In genomic region chr6:4155848-4156466, GRCh38 we compare ENCODE assay signal across 8 cellular contexts. TPM values are rescaled to one million over a fixed set of nuclear protein-coding genes. Genes with fewer than 3 reads are reported as not detected.
DNase-seq lines count a peak whose midpoint lies in the region; ATAC-seq and TF ChIP-seq lines count a peak whose summit lies in the region.

No MANE protein-coding gene starts in this region.

- no peak overlapping the region for H3K4me3 ChIP-seq in colonic mucosa
- H3K4me3 ChIP-seq in liver (ENCODE audit: low read depth in 1 of 3, low read length in 3 of 3) = no peak overlapping the region

- H3K36me3 ChIP-seq in colonic mucosa (no peaks in the 10 kb centered on the region), liver (ENCODE audit: control insufficient read depth in 4 of 4, insufficient read depth in 3 of 4, low read depth in 1 of 4, low read length in 3 of 4) (no peaks in the 10 kb centered on the region)

- no peaks in the 10 kb centered on the region for H3K4me1 ChIP-seq in colonic mucosa
- H3K4me1 ChIP-seq in liver (ENCODE audit: control insufficient read depth in 4 of 4, insufficient read depth in 4 of 4, low read length in 3 of 4) = peaks cover 0 to 3% (median 0%) of the 10 kb centered on the region in 4 donors

- H3K9me3 Mint-ChIP-seq in activated CD4-positive, alpha-beta T cell treated with anti-CD3 and anti-CD28 coated beads for 36 hours (ENCODE audit: low read depth) = no peaks in the 10 kb centered on the region

- peak; percentile 80 for ATAC-seq in GM18517 (IDR thresholded peaks at IDR 0.05; ENCODE audit: unreplicated experiment)
- peak; percentile 74 for ATAC-seq in HG03432 (IDR thresholded peaks at IDR 0.05; ENCODE audit: unreplicated experiment)
- ATAC-seq in activated CD4-positive, alpha-beta T cell treated with anti-CD3 and anti-CD28 coated beads for 36 hours = peak; percentile 99

- intact Hi-C loops in activated CD4-positive, alpha-beta T cell treated with anti-CD3 and anti-CD28 coated beads for 36 hours (cut with DNase I, micrococcal nuclease) = loop anchor here (1.0 to 5.0 kb wide), 6 partner anchors 18 to 414 kb away; partner anchors contain the start of gene ECI2 (in 1 of the 2)
- intact Hi-C loops in colonic mucosa (cut with DNase I) = loop anchor here (5.0 to 10.0 kb wide), 2 partner anchors 99 to 411 kb away; no protein-coding TSS in a partner anchor

- peak; percentile 87 for TF ChIP-seq CTCF in colonic mucosa (IDR thresholded peaks at IDR 0.05)
- TF ChIP-seq CTCF in liver (IDR thresholded peaks at IDR 0.05; ENCODE audit: low read depth, low read length, missing input control) = peak; percentile 84

- TF ChIP-seq RAD21 in liver (IDR thresholded peaks at IDR 0.05) = peak; percentile 95 to 97

- H3K4me1 Mint-ChIP-seq in activated CD4-positive, alpha-beta T cell treated with anti-CD3 and anti-CD28 coated beads for 36 hours = peaks cover 7% of the 10 kb centered on the region

- peak; percentile 81 for DNase-seq in A172 (ENCODE audit: low spot score)
- peak; percentile 43 for DNase-seq in NCI-H524 treated with DMSO at 0.1 percent for 48 hours (lab: John Stamatoyannopoulos, UW)
- peak; percentile 88 for DNase-seq in activated CD4-positive, alpha-beta T cell treated with anti-CD3 and anti-CD28 coated beads for 36 hours
- DNase-seq in colonic mucosa = peak; percentile 86
- DNase-seq in stimulated activated CD4-positive, alpha-beta T cell treated with anti-CD3 and anti-CD28 coated beads, Interleukin-4, amount 100 ng/mL, for 48 hours (ENCODE audit: low read depth in 2 of 2) = peak; percentile 66 to 75

- H3K36me3 Mint-ChIP-seq in activated CD4-positive, alpha-beta T cell treated with anti-CD3 and anti-CD28 coated beads for 36 hours (ENCODE audit: low read depth) = no peaks in the 10 kb centered on the region

- no peaks in the 10 kb centered on the region for H3K27me3 Mint-ChIP-seq in activated CD4-positive, alpha-beta T cell treated with anti-CD3 and anti-CD28 coated beads for 36 hours

- H3K27ac Mint-ChIP-seq in activated CD4-positive, alpha-beta T cell treated with anti-CD3 and anti-CD28 coated beads for 36 hours = no peak overlapping the region

- CTCF ChIA-PET in activated CD4-positive, alpha-beta T cell treated with anti-CD3 and anti-CD28 coated beads for 36 hours (lab: Charles Lee) = interaction anchor here (0.6 to 1.9 kb wide), 26 partner anchors 10 to 612 kb away, joined by 3 to 7 read pairs (median 4); partner anchors contain the start of gene ECI2

- no peak overlapping the region for H3K4me3 Mint-ChIP-seq in activated CD4-positive, alpha-beta T cell treated with anti-CD3 and anti-CD28 coated beads for 36 hours

- H3K27me3 ChIP-seq in colonic mucosa (no peaks in the 10 kb centered on the region), liver (ENCODE audit: control insufficient read depth in 4 of 4, insufficient read depth in 4 of 4, low read length in 3 of 4) (no peaks in the 10 kb centered on the region)

- WGBS in liver = 2% methylated on average over 6 of the region's 6 CpGs

- no peaks in the 10 kb centered on the region for H3K9me3 ChIP-seq in colonic mucosa
- no peaks in the 10 kb centered on the region for H3K9me3 ChIP-seq in liver (ENCODE audit: control insufficient read depth in 4 of 4, low read length in 3 of 4)

- POLR2A ChIA-PET in activated CD4-positive, alpha-beta T cell treated with anti-CD3 and anti-CD28 coated beads for 36 hours (lab: Charles Lee) = interaction anchor here (0.8 kb wide), 1 partner anchor 19 kb away, joined by 3 read pairs; no protein-coding TSS in a partner anchor

- no peak overlapping the region for H3K9ac ChIP-seq in colonic mucosa (ENCODE audit: low read depth in 2 of 2, low read length in 2 of 2)
- no peak overlapping the region for H3K9ac ChIP-seq in liver (ENCODE audit: low read depth in 1 of 2, low read length in 2 of 2)

- no peak overlapping the region for H3K27ac ChIP-seq in colonic mucosa
- no peak overlapping the region for H3K27ac ChIP-seq in liver (ENCODE audit: low read depth in 1 of 2, low read length in 2 of 2)

TF ChIP-seq in liver, 16 proteins besides CTCF, POLR2A, EP300 and RAD21:
- TF ChIP-seq, protein P1, sequence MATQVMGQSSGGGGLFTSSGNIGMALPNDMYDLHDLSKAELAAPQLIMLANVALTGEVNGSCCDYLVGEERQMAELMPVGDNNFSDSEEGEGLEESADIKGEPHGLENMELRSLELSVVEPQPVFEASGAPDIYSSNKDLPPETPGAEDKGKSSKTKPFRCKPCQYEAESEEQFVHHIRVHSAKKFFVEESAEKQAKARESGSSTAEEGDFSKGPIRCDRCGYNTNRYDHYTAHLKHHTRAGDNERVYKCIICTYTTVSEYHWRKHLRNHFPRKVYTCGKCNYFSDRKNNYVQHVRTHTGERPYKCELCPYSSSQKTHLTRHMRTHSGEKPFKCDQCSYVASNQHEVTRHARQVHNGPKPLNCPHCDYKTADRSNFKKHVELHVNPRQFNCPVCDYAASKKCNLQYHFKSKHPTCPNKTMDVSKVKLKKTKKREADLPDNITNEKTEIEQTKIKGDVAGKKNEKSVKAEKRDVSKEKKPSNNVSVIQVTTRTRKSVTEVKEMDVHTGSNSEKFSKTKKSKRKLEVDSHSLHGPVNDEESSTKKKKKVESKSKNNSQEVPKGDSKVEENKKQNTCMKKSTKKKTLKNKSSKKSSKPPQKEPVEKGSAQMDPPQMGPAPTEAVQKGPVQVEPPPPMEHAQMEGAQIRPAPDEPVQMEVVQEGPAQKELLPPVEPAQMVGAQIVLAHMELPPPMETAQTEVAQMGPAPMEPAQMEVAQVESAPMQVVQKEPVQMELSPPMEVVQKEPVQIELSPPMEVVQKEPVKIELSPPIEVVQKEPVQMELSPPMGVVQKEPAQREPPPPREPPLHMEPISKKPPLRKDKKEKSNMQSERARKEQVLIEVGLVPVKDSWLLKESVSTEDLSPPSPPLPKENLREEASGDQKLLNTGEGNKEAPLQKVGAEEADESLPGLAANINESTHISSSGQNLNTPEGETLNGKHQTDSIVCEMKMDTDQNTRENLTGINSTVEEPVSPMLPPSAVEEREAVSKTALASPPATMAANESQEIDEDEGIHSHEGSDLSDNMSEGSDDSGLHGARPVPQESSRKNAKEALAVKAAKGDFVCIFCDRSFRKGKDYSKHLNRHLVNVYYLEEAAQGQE (IDR thresholded peaks at IDR 0.05) = no peak
- TF ChIP-seq YY1 (IDR thresholded peaks at IDR 0.05) = peak; percentile 63

RNA-seq across cellular contexts. Expression of gene ECI2, which starts 20.6 kb away (rescaled TPM):
- 163 and 235 TPM in 2 replicates for total RNA-seq in A172 (2014; rRNA removed; shearing (Covaris generic))
- 10 to 100 TPM; 38.4 to 40.1 TPM for total RNA-seq in activated CD4-positive, alpha-beta T cell treated with anti-CD3 and anti-CD28 coated beads for 36 hours
- 10 to 100 TPM; 65.5 to 94.8 TPM for total RNA-seq in colonic mucosa
- total RNA-seq in liver = 100 to 1,000 TPM; 109 to 143 TPM
- polyA plus RNA-seq in liver = 100 to 1,000 TPM in 1 of 2 donors, 10 to 100 TPM in 1; 79.5 to 158 TPM
